ENCODE assay signal across 12 cellular contexts in the genomic region with DNA sequence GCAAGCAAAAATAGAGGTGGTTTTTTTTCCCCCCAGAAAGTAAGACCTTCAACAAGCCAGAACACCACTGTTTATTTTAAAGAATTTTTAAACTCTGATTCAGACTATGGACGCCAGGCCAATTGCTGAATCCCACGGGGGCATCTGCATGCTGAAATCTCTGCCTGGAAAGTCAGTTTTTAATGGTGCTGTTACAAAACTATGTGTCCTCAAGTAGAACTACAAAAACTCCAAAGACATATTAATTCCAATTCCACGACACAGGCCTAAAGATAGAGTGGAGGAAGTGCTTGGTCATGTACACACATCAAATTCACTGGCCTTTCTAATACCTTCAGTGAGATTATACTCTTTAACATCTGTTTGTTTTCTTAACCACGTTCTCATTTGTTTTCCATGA.
DNase-seq lines count a peak whose midpoint lies in the region; ATAC-seq and TF ChIP-seq lines count a peak whose summit lies in the region.
"Had no signal": no experiment of that assay in that cellular context is flagged by ENCODE, and none has a peak within 500 bp of the region (broad histone marks: within the 10 kb centered on the region; RNA-seq: fewer than 3 reads in every experiment).

No MANE protein-coding gene starts in this region.

- WGBS in mammary epithelial cell (ENCODE audit: low coverage, missing lambda C conversion rate) = 70% methylated on average over 4 of the region's 4 CpGs
- WGBS in aorta, 2 donors = 2 to 6% methylated on average over 4 of the region's 4 CpGs

- dilution Hi-C loops in mammary epithelial cell (cut with HindIII; ENCODE audit: low sequenced_read_pairs) = no loop called here

- POLR2A ChIA-PET in naive thymus-derived CD8-positive, alpha-beta T cell (lab: Charles Lee) = no interaction called here

- no peaks in the 10 kb centered on the region for H3K79me2 ChIP-seq in mammary epithelial cell (ENCODE audit: insufficient read depth, low read length)

- peaks cover 3% of the 10 kb centered on the region for H3K36me3 Mint-ChIP-seq in effector memory CD8-positive, alpha-beta T cell (ENCODE audit: insufficient read depth)
- peaks cover 0 to 3% (median 0%) of the 10 kb centered on the region in 3 donors for H3K36me3 Mint-ChIP-seq in naive thymus-derived CD8-positive, alpha-beta T cell
- H3K36me3 Mint-ChIP-seq in activated T-cell treated with anti-CD3 and anti-CD28 coated beads, Interleukin-2, amount 50 U/mL, for 4 hours (ENCODE audit: insufficient read depth) = no peaks in the 10 kb centered on the region

- no peaks in the 10 kb centered on the region for H4K20me1 ChIP-seq in mammary epithelial cell (ENCODE audit: insufficient read depth, low read length)

- no peak for TF ChIP-seq POLR2A in breast epithelium (IDR thresholded peaks at IDR 0.05)

- no peak overlapping the region for H3K4me3 ChIP-seq in breast epithelium
- H3K4me3 ChIP-seq in mammary epithelial cell (replicated peaks in 1 of 3; ENCODE audit: insufficient read depth in 1 of 3, low read depth in 2 of 3, low read length in 3 of 3) = no peak overlapping the region
- no peak overlapping the region for H3K4me3 ChIP-seq in aorta (ENCODE audit: low read length in 2 of 2)

- H3K4me3 Mint-ChIP-seq in effector memory CD8-positive, alpha-beta T cell = peak overlapping the region in 1 of 2 donors; percentile 54
- H3K4me3 Mint-ChIP-seq in naive thymus-derived CD8-positive, alpha-beta T cell = peak overlapping the region in 1 of 10 donors; percentile 8
- H3K4me3 Mint-ChIP-seq in activated T-cell treated with anti-CD3 and anti-CD28 coated beads, Interleukin-2, amount 50 U/mL, for 4 hours = no peak overlapping the region

- H3K9me3 Mint-ChIP-seq in effector memory CD8-positive, alpha-beta T cell = no peaks in the 10 kb centered on the region
- no peaks in the 10 kb centered on the region for H3K9me3 Mint-ChIP-seq in naive thymus-derived CD8-positive, alpha-beta T cell
- H3K9me3 Mint-ChIP-seq in activated T-cell treated with anti-CD3 and anti-CD28 coated beads, Interleukin-2, amount 50 U/mL, for 4 hours = no peaks in the 10 kb centered on the region

- H3K27ac ChIP-seq in breast epithelium (peak overlapping the region; percentile 51 to 79), mammary epithelial cell (ENCODE audit: insufficient read depth, low read depth, low read length) (no peak overlapping the region), aorta (ENCODE audit: low read depth in 1 of 2, low read length in 2 of 2) (no peak overlapping the region)
- H3K27ac ChIP-seq: C4-2B, WERI-Rb-1 had no signal

- no peak overlapping the region for H2AFZ ChIP-seq in mammary epithelial cell (ENCODE audit: low read depth, low read length)

- DNase-seq in breast epithelium (ENCODE audit: low spot score in 2 of 2) = no peak
- no peak for DNase-seq in mammary epithelial cell
- DNase-seq in effector memory CD8-positive, alpha-beta T cell = no peak
- DNase-seq in naive thymus-derived CD8-positive, alpha-beta T cell = no peak
- DNase-seq in aorta = peak; percentile 79 to 87
- no peak for DNase-seq in activated T-cell treated with anti-CD3 and anti-CD28 coated beads, Interleukin-2, amount 50 U/mL, for 4 hours
- no peak for DNase-seq in germinal center (ENCODE audit: low spot score)
- DNase-seq: amygdala, NCI-H1048, WERI-Rb-1 had no signal

- in situ Hi-C loops in mammary epithelial cell (cut with MboI; ENCODE audit: low sequenced_read_pairs in 2 of 2) = no loop called here

- intact Hi-C loops in breast epithelium (cut with DNase I; ENCODE audit: low total_unique reads) = no loop called here
- intact Hi-C loops in mammary epithelial cell (cut with micrococcal nuclease) = no loop called here
- intact Hi-C loops in aorta (cut with DNase I) = loop anchor here (5.0 to 10.0 kb wide), 2 partner anchors 578 to 585 kb away; no protein-coding TSS in a partner anchor

- H3K27ac Mint-ChIP-seq in effector memory CD8-positive, alpha-beta T cell = peak overlapping the region; percentile 51 to 95
- peak overlapping the region in 7 of 10 donors; percentile 8 to 87 (median 58) for H3K27ac Mint-ChIP-seq in naive thymus-derived CD8-positive, alpha-beta T cell

- no TSS peak for BruUV-seq in mammary epithelial cell (replicated peaks; lab: Mats Ljungman, UMichigan)

- no peak overlapping the region for H3K9ac ChIP-seq in mammary epithelial cell (ENCODE audit: insufficient read depth, low read length)

- peaks cover 7 to 20% of the 10 kb centered on the region in 2 donors for H3K4me1 Mint-ChIP-seq in effector memory CD8-positive, alpha-beta T cell (ENCODE audit: low read depth in 2 of 2)
- peaks cover 8 to 34% (median 23%) of the 10 kb centered on the region in 4 donors for H3K4me1 Mint-ChIP-seq in naive thymus-derived CD8-positive, alpha-beta T cell
- H3K4me1 Mint-ChIP-seq in activated T-cell treated with anti-CD3 and anti-CD28 coated beads, Interleukin-2, amount 50 U/mL, for 4 hours (ENCODE audit: low read depth) = peaks cover 47% of the 10 kb centered on the region

- no peak for ATAC-seq in effector memory CD8-positive, alpha-beta T cell (replicated peaks)
- ATAC-seq in naive thymus-derived CD8-positive, alpha-beta T cell = no peak
- ATAC-seq in aorta (ENCODE audit: low FRiP score) (peak; percentile 86), GM21360 (IDR thresholded peaks at IDR 0.05; ENCODE audit: unreplicated experiment) (no peak)
- no peak for ATAC-seq in activated T-cell treated with anti-CD3 and anti-CD28 coated beads, Interleukin-2, amount 50 U/mL, for 4 hours

- H3K9me3 ChIP-seq in breast epithelium (no peaks in the 10 kb centered on the region), mammary epithelial cell (replicated peaks; ENCODE audit: insufficient read depth, low read length) (no peaks in the 10 kb centered on the region), aorta (ENCODE audit: control insufficient read depth, low read length) (no peaks in the 10 kb centered on the region)

- no peak for TF ChIP-seq CTCF in breast epithelium (IDR thresholded peaks at IDR 0.05)
- TF ChIP-seq CTCF in mammary epithelial cell (conservative IDR thresholded peaks at IDR 0.05 in 1 of 2, IDR thresholded peaks at IDR 0.05 in 1 of 2; ENCODE audit: extremely low read depth in 1 of 2, insufficient read depth in 1 of 2, low read depth in 1 of 2, low read length in 2 of 2) = no peak

- CTCF ChIA-PET in mammary epithelial cell (lab: Charles Lee; ENCODE audit: low non-redundant PET) = no interaction called here

- H3K36me3 ChIP-seq in breast epithelium = no peaks in the 10 kb centered on the region
- H3K36me3 ChIP-seq in mammary epithelial cell (ENCODE audit: insufficient read depth, low read length) = no peaks in the 10 kb centered on the region
- no peaks in the 10 kb centered on the region for H3K36me3 ChIP-seq in aorta (ENCODE audit: control insufficient read depth in 1 of 2, insufficient read depth in 2 of 2, low read length in 1 of 2)
- H3K36me3 ChIP-seq: WERI-Rb-1 had no signal

- H3K4me1 ChIP-seq in breast epithelium (no peaks in the 10 kb centered on the region), mammary epithelial cell (ENCODE audit: insufficient read depth, low read length) (no peaks in the 10 kb centered on the region), aorta (ENCODE audit: control insufficient read depth in 1 of 2, insufficient read depth in 2 of 2, low read length in 2 of 2) (no peaks in the 10 kb centered on the region)

- no peak overlapping the region for H3K4me2 ChIP-seq in mammary epithelial cell (ENCODE audit: insufficient read depth, low read depth, low read length)

- no peaks in the 10 kb centered on the region for H3K27me3 ChIP-seq in breast epithelium
- H3K27me3 ChIP-seq in mammary epithelial cell (ENCODE audit: insufficient read depth, low read length) = no peaks in the 10 kb centered on the region
- no peaks in the 10 kb centered on the region for H3K27me3 ChIP-seq in aorta (ENCODE audit: control insufficient read depth in 1 of 2, insufficient read depth in 2 of 2, low read length in 1 of 2)

- H3K27me3 Mint-ChIP-seq in effector memory CD8-positive, alpha-beta T cell = no peaks in the 10 kb centered on the region
- no peaks in the 10 kb centered on the region for H3K27me3 Mint-ChIP-seq in naive thymus-derived CD8-positive, alpha-beta T cell
- H3K27me3 Mint-ChIP-seq in activated T-cell treated with anti-CD3 and anti-CD28 coated beads, Interleukin-2, amount 50 U/mL, for 4 hours (ENCODE audit: low read depth) = no peaks in the 10 kb centered on the region

Comparison
In these comparisons a context has a peak if more than half of its experiments do, and no peak if none do; other contexts are left out.
1. H3K27ac ChIP-seq: peak in breast epithelium (2 of 2); none in mammary epithelial cell (single experiment) and aorta (0 of 2).
2. DNase-seq: peak in aorta (2 of 2); none in breast epithelium (0 of 2), mammary epithelial cell (single experiment), effector memory CD8-positive, alpha-beta T cell (0 of 3), naive thymus-derived CD8-positive, alpha-beta T cell (0 of 10), activated T-cell treated with anti-CD3 and anti-CD28 coated beads, Interleukin-2, amount 50 U/mL, for 4 hours (single experiment) and germinal center (single experiment).
3. intact Hi-C loops: an anchor here in aorta (5.0 to 10.0 kb wide); none called in breast epithelium and mammary epithelial cell.